8 cellular contexts compared by ENCODE assay signal in genomic region chr5:16508730-16509531, GRCh38. TPM values are rescaled to one million over a fixed set of nuclear protein-coding genes. Genes with fewer than 3 reads are reported as not detected.
DNase-seq lines count a peak whose midpoint lies in the region; ATAC-seq and TF ChIP-seq lines count a peak whose summit lies in the region.

No MANE protein-coding gene starts in this region.

- H3K36me3 ChIP-seq in PC-3 (ENCODE audit: low read depth, low read length) (no peaks in the 10 kb centered on the region), gastroesophageal sphincter (no peaks in the 10 kb centered on the region), parathyroid adenoma (ENCODE audit: control insufficient read depth, insufficient read depth, low read length) (no peaks in the 10 kb centered on the region), brain microvascular endothelial cell (replicated peaks) (no peaks in the 10 kb centered on the region)

- H3K27ac ChIP-seq in PC-3 (ENCODE audit: low read length) (no peak overlapping the region), gastroesophageal sphincter (peak overlapping the region in 2 of 4 donors; percentile 52 to 74), parathyroid adenoma (peak overlapping the region; percentile 87), brain microvascular endothelial cell (no peak overlapping the region)

- no peaks in the 10 kb centered on the region for H4K20me1 ChIP-seq in PC-3 (ENCODE audit: low read length)

- peak overlapping the region; percentile 15; the same call in 1 of the 2 replicates for H2AFZ ChIP-seq in PC-3 (ENCODE audit: low read length)
- peak overlapping the region; percentile 25 for H2AFZ ChIP-seq in parathyroid adenoma

- POLR2A ChIA-PET in PC-3 (lab: Charles Lee; ENCODE audit: unreplicated experiment) = no interaction called here

- H3K27me3 ChIP-seq in PC-3 (ENCODE audit: low read length) (no peaks in the 10 kb centered on the region), gastroesophageal sphincter (no peaks in the 10 kb centered on the region), parathyroid adenoma (ENCODE audit: control insufficient read depth, insufficient read depth, low read length) (no peaks in the 10 kb centered on the region), brain microvascular endothelial cell (replicated peaks) (no peaks in the 10 kb centered on the region)

- H3K9me2 ChIP-seq in PC-3 (replicated peaks; ENCODE audit: low read length) = no peaks in the 10 kb centered on the region

- WGBS in gastroesophageal sphincter (ENCODE audit: low coverage in 1 of 2), 2 donors = 28 to 68% methylated on average over 10 to 15 of the region's 15 CpGs

- in situ Hi-C loops in brain microvascular endothelial cell (cut with HindIII; ENCODE audit: low pct_ligation_motif_present, low sequenced_read_pairs) = no loop called here

- H3K4me2 ChIP-seq in PC-3 (ENCODE audit: low read length) (peak overlapping the region; percentile 6; the same call in 1 of the 2 replicates), parathyroid adenoma (ENCODE audit: low read length) (peak overlapping the region; percentile 68)

- H3K79me2 ChIP-seq in PC-3 (ENCODE audit: low read length) (no peaks in the 10 kb centered on the region), parathyroid adenoma (peaks cover 22% of the 10 kb centered on the region)

- no peaks in the 10 kb centered on the region for H3F3A ChIP-seq in PC-3 (ENCODE audit: low read length, unreplicated experiment)

- no peak for TF ChIP-seq CTCF in PC-3 (conservative IDR thresholded peaks at IDR 0.05; ENCODE audit: low read depth, low read length)
- no peak for TF ChIP-seq CTCF in gastroesophageal sphincter (IDR thresholded peaks at IDR 0.05)
- TF ChIP-seq CTCF in parathyroid adenoma (IDR thresholded peaks at IDR 0.05) = no peak
- no peak for TF ChIP-seq CTCF in brain microvascular endothelial cell (IDR thresholded peaks at IDR 0.05; ENCODE audit: low read depth, low read length, missing control alignments)

- intact Hi-C loops in PC-3 (cut with micrococcal nuclease) = no loop called here

- CTCF ChIA-PET in PC-3 (lab: Charles Lee) = interaction anchor here (0.6 kb wide), 1 partner anchor 275 kb away, joined by 4 read pairs; no protein-coding TSS in a partner anchor

- no peaks in the 10 kb centered on the region for H3K9me3 ChIP-seq in PC-3 (ENCODE audit: low read length)
- no peaks in the 10 kb centered on the region for H3K9me3 ChIP-seq in gastroesophageal sphincter
- H3K9me3 ChIP-seq in parathyroid adenoma (ENCODE audit: control insufficient read depth, low read length) = no peaks in the 10 kb centered on the region

- BruUV-seq in PC-3 (replicated peaks; lab: Mats Ljungman, UMichigan) = no TSS peak

- no peak for TF ChIP-seq POLR2A in gastroesophageal sphincter (IDR thresholded peaks at IDR 0.05)

- ATAC-seq in PC-3 (no peak; the same call in 1 of the 2 replicates), gastroesophageal sphincter (peak; percentile 41), HG03139 (IDR thresholded peaks at IDR 0.05; ENCODE audit: unreplicated experiment) (no peak), GM18858 (IDR thresholded peaks at IDR 0.05; ENCODE audit: unreplicated experiment) (no peak), HG02884 (IDR thresholded peaks at IDR 0.05; ENCODE audit: unreplicated experiment) (no peak)

- peak; percentile 35 for DNase-seq in DMS79 treated with DMSO at 0.1 percent for 48 hours (lab: John Stamatoyannopoulos, UW)
- peak; percentile 39 for DNase-seq in PC-3
- no peak for DNase-seq in brain microvascular endothelial cell

- H3K4me3 ChIP-seq in PC-3 (ENCODE audit: low read length) (no peak overlapping the region), gastroesophageal sphincter (peak overlapping the region; percentile 2 to 34), parathyroid adenoma (ENCODE audit: low read depth, low read length) (peak overlapping the region; percentile 45), brain microvascular endothelial cell (ENCODE audit: low read depth, low read length) (no peak overlapping the region)

- no peak for TF ChIP-seq EP300 in gastroesophageal sphincter (IDR thresholded peaks at IDR 0.05)

- H3K4me1 ChIP-seq in PC-3 (ENCODE audit: insufficient read depth, low read length) (0 out of 2 replicates have a peak, but pooled peaks cover 4% of the 10 kb centered on the region), gastroesophageal sphincter (peaks cover 0 to 32% (median 0%) of the 10 kb centered on the region in 3 donors), parathyroid adenoma (peaks cover 5% of the 10 kb centered on the region)

- H3K9ac ChIP-seq in PC-3 (ENCODE audit: low read length) (no peak overlapping the region), parathyroid adenoma (no peak overlapping the region)

RNA-seq across cellular contexts. Expression of gene ZNF622, which starts 43.3 kb away (rescaled TPM):
- total RNA-seq in PC-3 (2014; rRNA removed) (76.9 and 98.3 TPM in 2 replicates), gastroesophageal sphincter (10 to 100 TPM; 23.8 to 32.3 (median 29.7) TPM)

Comparison
In these comparisons a context has a peak if more than half of its experiments do, and no peak if none do; other contexts are left out.
1. H3K4me3 ChIP-seq: peak in gastroesophageal sphincter (2 of 2) and parathyroid adenoma (single experiment); none in PC-3 (single experiment) and brain microvascular endothelial cell (single experiment).